Comparison of ENCODE assay signal across 19 cellular contexts in the genomic region with DNA sequence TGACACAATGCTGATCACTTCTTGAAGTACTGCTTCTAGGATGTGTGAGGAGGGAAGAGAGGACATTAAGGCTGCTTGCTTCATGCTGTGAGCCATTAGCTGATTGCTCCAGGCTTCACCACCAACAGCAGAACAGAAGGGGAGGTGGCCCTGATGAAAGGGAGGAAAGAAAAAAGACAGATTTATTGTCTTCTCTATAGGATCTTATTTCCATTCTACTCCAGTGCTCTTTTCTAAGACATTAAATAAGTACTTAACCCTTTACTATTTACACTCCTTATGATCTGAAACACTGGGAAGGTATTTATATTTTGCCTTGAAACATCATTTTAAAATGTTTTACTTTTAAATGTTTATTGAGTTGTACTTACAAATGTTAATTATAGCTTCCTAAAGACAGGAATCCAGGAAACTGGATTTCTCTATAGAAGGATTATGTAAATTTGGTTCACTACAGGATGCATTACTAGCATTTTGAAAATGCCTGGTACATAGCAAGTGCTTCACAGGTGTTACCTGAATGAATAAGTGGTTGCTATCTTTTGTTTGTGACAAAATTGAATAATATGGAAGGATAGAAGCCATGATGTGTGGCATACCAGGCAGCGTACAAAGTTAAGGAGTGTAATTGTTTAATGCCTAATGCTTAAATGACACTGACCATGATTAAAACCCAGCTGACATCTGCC.
A peak's percentile ranks its signal among the peaks of the same experiment; 100 is the strongest.
DNase-seq lines count a peak whose midpoint lies in the region; TF ChIP-seq lines count a peak whose summit lies in the region.
"Had no signal": no experiment of that assay in that cellular context is flagged by ENCODE, and none has a peak within 500 bp of the region (broad histone marks: within the 10 kb centered on the region; RNA-seq: fewer than 3 reads in every experiment).

No MANE protein-coding gene starts in this region.

- POLR2A ChIA-PET in OCI-LY7 (lab: Charles Lee): no interaction called here

- no peaks in the 10 kb centered on the region for H3K9me3 ChIP-seq in OCI-LY7 (ENCODE audit: low read length)
- H3K9me3 ChIP-seq: adrenal gland, mucosa of descending colon, vagina had no signal

- no peak overlapping the region for H3K4me3 ChIP-seq in OCI-LY7 (ENCODE audit: low read depth, low read length, poor library complexity, severe bottlenecking)
- H3K4me3 ChIP-seq: adrenal gland, heart right ventricle, mucosa of descending colon, vagina had no signal

- H3K4me1 ChIP-seq in OCI-LY7 (ENCODE audit: insufficient read depth, low read length, poor library complexity, severe bottlenecking): no peaks in the 10 kb centered on the region
- H3K4me1 ChIP-seq: adrenal gland, heart right ventricle, vagina had no signal

- TF ChIP-seq CTCF in chondrocyte (IDR thresholded peaks at IDR 0.05) (no peak), OCI-LY7 (conservative IDR thresholded peaks at IDR 0.05; ENCODE audit: low read length) (no peak)

- no peaks in the 10 kb centered on the region for H3K9me2 ChIP-seq in OCI-LY7 (ENCODE audit: insufficient read depth, low read length)

- intact Hi-C loops in OCI-LY7 (cut with micrococcal nuclease; ENCODE audit: unreplicated experiment): no loop called here

- no peaks in the 10 kb centered on the region for H3K79me2 ChIP-seq in OCI-LY7 (ENCODE audit: insufficient read depth, low read depth, low read length)

- no peak overlapping the region for H3K27ac Mint-ChIP-seq in chondrocyte (ENCODE audit: unreplicated experiment)
- H3K27ac Mint-ChIP-seq: CD4-positive, alpha-beta T cell; T-helper 1 cell treated with Interleukin-12 subunit alpha and Interleukin-12 subunit beta and Interleukin-4 antibody, amounts not matched to agents 30 μg/mL and 1 μg/mL, for 36 hours had no signal

- H4K20me1 ChIP-seq in OCI-LY7 (ENCODE audit: insufficient read depth, low read length): no peaks in the 10 kb centered on the region

- H3K9me3 Mint-ChIP-seq in chondrocyte (ENCODE audit: low read depth): no peaks in the 10 kb centered on the region
- H3K9me3 Mint-ChIP-seq: CD4-positive, alpha-beta T cell; T-helper 1 cell treated with Interleukin-12 subunit alpha and Interleukin-12 subunit beta and Interleukin-4 antibody, amounts not matched to agents 30 μg/mL and 1 μg/mL, for 36 hours had no signal

- no peak overlapping the region for H3K4me2 ChIP-seq in OCI-LY7 (ENCODE audit: low read length)

- H3K27ac ChIP-seq in OCI-LY7 (ENCODE audit: low read depth, low read length, poor library complexity, severe bottlenecking): no peak overlapping the region
- H3K27ac ChIP-seq: adrenal gland, heart right ventricle, vagina had no signal

- H3K4me1 Mint-ChIP-seq in chondrocyte (ENCODE audit: low read depth): no peaks in the 10 kb centered on the region

- H3K4me3 Mint-ChIP-seq in chondrocyte (ENCODE audit: unreplicated experiment): no peak overlapping the region
- H3K4me3 Mint-ChIP-seq: CD4-positive, alpha-beta T cell; T-helper 1 cell treated with Interleukin-12 subunit alpha and Interleukin-12 subunit beta and Interleukin-4 antibody, amounts not matched to agents 30 μg/mL and 1 μg/mL, for 36 hours had no signal

- H3K36me3 Mint-ChIP-seq in chondrocyte (ENCODE audit: low read depth): no peaks in the 10 kb centered on the region

- no TSS peak for BruUV-seq in OCI-LY7 (replicated peaks; lab: Mats Ljungman, UMichigan)

- CTCF ChIA-PET in OCI-LY7 (lab: Charles Lee; ENCODE audit: unreplicated experiment): no interaction called here

- DNase-seq in ELF-1 (ENCODE audit: low read depth, low spot score): peak; percentile 77
- peak; percentile 78 for DNase-seq in NCI-H1436 treated with DMSO at 0.1 percent for 48 hours (lab: John Stamatoyannopoulos, UW)
- DNase-seq in NCI-H82 (lab: John Stamatoyannopoulos, UW): peak; percentile 83
- peak; percentile 56 for DNase-seq in islet precursor cell
- no peak for DNase-seq in NCI-H1694 (lab: John Stamatoyannopoulos, UW)
- DNase-seq in chondrocyte (ENCODE audit: low spot score): no peak
- no peak for DNase-seq in NCI-H1105 treated with DMSO at 0.1 percent for 48 hours (lab: John Stamatoyannopoulos, UW)
- DNase-seq in OCI-LY7 (ENCODE audit: low spot score): no peak
- DNase-seq: activated CD4-positive, CD25-positive, alpha-beta regulatory T cell; adrenal gland; CD4-positive, alpha-beta T cell; effector CD8-positive, alpha-beta T cell; heart right ventricle; mucosa of descending colon; NCI-H446 treated with DMSO at 0.1 percent for 48 hours; SIG-M5; stimulated activated CD4-positive, alpha-beta T cell treated with anti-CD3 and anti-CD28 coated beads, Interleukin-2, amount 100 ng/mL, for 48 hours had no signal

- no peak overlapping the region for H2AFZ ChIP-seq in OCI-LY7 (ENCODE audit: low read length)

- no peaks in the 10 kb centered on the region for H3K36me3 ChIP-seq in OCI-LY7 (ENCODE audit: insufficient read depth, low read length)
- H3K36me3 ChIP-seq: adrenal gland, heart right ventricle, vagina had no signal

- H3K27me3 Mint-ChIP-seq in chondrocyte (ENCODE audit: low read depth): no peaks in the 10 kb centered on the region
- H3K27me3 Mint-ChIP-seq: CD4-positive, alpha-beta T cell had no signal

Comparison
In these comparisons a context has a peak if more than half of its experiments do, and no peak if none do; other contexts are left out.
1. DNase-seq: peak in ELF-1 (single experiment), NCI-H1436 treated with DMSO at 0.1 percent for 48 hours (single experiment), NCI-H82 (single experiment) and islet precursor cell (single experiment); none in NCI-H1694 (single experiment), chondrocyte (single experiment), NCI-H1105 treated with DMSO at 0.1 percent for 48 hours (single experiment) and OCI-LY7 (single experiment).